In the genomic region with DNA sequence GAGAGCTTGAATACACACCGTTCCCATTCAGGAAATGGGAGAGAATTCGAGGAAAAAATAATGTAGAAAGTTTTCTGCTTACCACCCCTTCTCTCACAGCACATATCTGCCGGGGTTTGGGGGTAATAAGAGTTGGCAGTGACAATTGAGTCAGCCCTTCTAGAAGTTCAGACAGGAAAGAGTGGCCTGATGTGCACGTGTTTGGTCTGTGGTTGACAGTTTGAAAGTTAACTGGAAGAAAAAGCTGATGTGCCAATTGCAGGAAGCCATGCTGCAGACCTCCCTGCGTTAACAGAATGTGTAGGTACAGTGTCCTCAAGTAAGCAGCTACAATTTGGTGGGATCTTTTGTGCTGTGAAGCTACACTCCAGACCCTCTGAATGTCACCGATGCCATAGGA, we compare ENCODE assay signal across 9 cellular contexts. TPM values are rescaled to one million over a fixed set of nuclear protein-coding genes. Genes with fewer than 3 reads are reported as not detected.
DNase-seq lines count a peak whose midpoint lies in the region; ATAC-seq and TF ChIP-seq lines count a peak whose summit lies in the region.
"Had no signal": no experiment of that assay in that cellular context is flagged by ENCODE, and none has a peak within 500 bp of the region (broad histone marks: within the 10 kb centered on the region; RNA-seq: fewer than 3 reads in every experiment).

No MANE protein-coding gene starts in this region.

- H3K27me3 ChIP-seq in Loucy (ENCODE audit: insufficient read depth, low read length, poor library complexity, severe bottlenecking) = no peaks in the 10 kb centered on the region
- no peaks in the 10 kb centered on the region for H3K27me3 ChIP-seq in naive thymus-derived CD4-positive, alpha-beta T cell (ENCODE audit: control insufficient read depth in 2 of 2, insufficient read depth in 2 of 2, low read length in 2 of 2)

- no peak overlapping the region for H3K4me3 Mint-ChIP-seq in activated CD4-positive, alpha-beta memory T cell treated with anti-CD3 and anti-CD28 coated beads, Interleukin-2, amount 10 ng/mL, durations not matched to agents 7 days and 5 days
- H3K4me3 Mint-ChIP-seq in naive thymus-derived CD4-positive, alpha-beta T cell = peak overlapping the region in 3 of 10 donors; percentile 6 to 12 (median 10)

- H3K36me3 Mint-ChIP-seq in activated CD4-positive, alpha-beta memory T cell treated with anti-CD3 and anti-CD28 coated beads, Interleukin-2, amount 10 ng/mL, durations not matched to agents 7 days and 5 days (ENCODE audit: low read depth) = peaks cover 63% of the 10 kb centered on the region
- peaks cover 10 to 59% (median 42%) of the 10 kb centered on the region in 5 donors for H3K36me3 Mint-ChIP-seq in naive thymus-derived CD4-positive, alpha-beta T cell

- POLR2A ChIA-PET in activated CD4-positive, alpha-beta memory T cell treated with anti-CD3 and anti-CD28 coated beads, Interleukin-2, amount 10 ng/mL, durations not matched to agents 7 days and 5 days (lab: Charles Lee) = interaction anchor here (1.4 to 3.1 kb wide), 4 partner anchors 12 to 50 kb away, joined by 3 to 10 read pairs (median 4); no protein-coding TSS in a partner anchor
- POLR2A ChIA-PET in naive thymus-derived CD4-positive, alpha-beta T cell (lab: Charles Lee) = no interaction called here

- H3K27ac ChIP-seq in naive thymus-derived CD4-positive, alpha-beta T cell (ENCODE audit: low read depth, low read length) = no peak overlapping the region

- H3K27ac Mint-ChIP-seq in activated CD4-positive, alpha-beta memory T cell treated with anti-CD3 and anti-CD28 coated beads, Interleukin-2, amount 10 ng/mL, durations not matched to agents 7 days and 5 days = peak overlapping the region; percentile 40
- H3K27ac Mint-ChIP-seq in naive thymus-derived CD4-positive, alpha-beta T cell = peak overlapping the region in 8 of 9 donors; percentile 18 to 84 (median 65)

- H2AFZ ChIP-seq in Loucy (ENCODE audit: low read length) = no peak overlapping the region

- peak overlapping the region; percentile 38 for H3K9ac ChIP-seq in Loucy (ENCODE audit: low read depth, low read length, poor library complexity, severe bottlenecking)

- H3K27me3 Mint-ChIP-seq in activated CD4-positive, alpha-beta memory T cell treated with anti-CD3 and anti-CD28 coated beads, Interleukin-2, amount 10 ng/mL, durations not matched to agents 7 days and 5 days = peaks cover 8% of the 10 kb centered on the region
- H3K27me3 Mint-ChIP-seq in naive thymus-derived CD4-positive, alpha-beta T cell = peaks cover 0 to 14% (median 5%) of the 10 kb centered on the region in 5 donors

- H3K4me1 ChIP-seq in Loucy (ENCODE audit: insufficient read depth, low read length, poor library complexity, severe bottlenecking) = peaks cover 28% of the 10 kb centered on the region
- peaks cover 4 to 10% of the 10 kb centered on the region in 2 donors for H3K4me1 ChIP-seq in naive thymus-derived CD4-positive, alpha-beta T cell (ENCODE audit: control insufficient read depth in 2 of 2, insufficient read depth in 2 of 2, low read length in 2 of 2)

- DNase-seq in NCI-H82 (lab: John Stamatoyannopoulos, UW) (peak; percentile 38), NCI-H82 treated with DMSO at 0.1 percent for 48 hours (lab: John Stamatoyannopoulos, UW; ENCODE audit: unreplicated experiment) (no peak), COLO668 (lab: John Stamatoyannopoulos, UW; ENCODE audit: unreplicated experiment) (no peak)
- DNase-seq in activated CD4-positive, alpha-beta memory T cell treated with anti-CD3 and anti-CD28 coated beads, Interleukin-2, amount 10 ng/mL, durations not matched to agents 7 days and 5 days = peak; percentile 56
- peak in 6 of 9 donors; percentile 5 to 27 (median 22) for DNase-seq in naive thymus-derived CD4-positive, alpha-beta T cell
- DNase-seq: activated CD8-positive, alpha-beta memory T cell treated with anti-CD3 and anti-CD28 coated beads, Interleukin-2, amount 50 U/mL, for 4 hours had no signal

- peaks cover 6% of the 10 kb centered on the region; the same call in 1 of the 2 replicates for H3F3A ChIP-seq in Loucy (ENCODE audit: low read depth)

- ATAC-seq in naive thymus-derived CD4-positive, alpha-beta T cell = peak; percentile 63
- ATAC-seq in HG03280 (IDR thresholded peaks at IDR 0.05; ENCODE audit: unreplicated experiment) (no peak), HG02763 (IDR thresholded peaks at IDR 0.05; ENCODE audit: unreplicated experiment) (no peak)

- no peak for TF ChIP-seq CTCF in Loucy (conservative IDR thresholded peaks at IDR 0.05; ENCODE audit: low read length)

- no peak overlapping the region for H3K4me3 ChIP-seq in Loucy (ENCODE audit: low read length, poor library complexity, severe bottlenecking)
- no peak overlapping the region for H3K4me3 ChIP-seq in naive thymus-derived CD4-positive, alpha-beta T cell (ENCODE audit: low read length)

- no peaks in the 10 kb centered on the region for H3K9me3 ChIP-seq in Loucy (ENCODE audit: insufficient read depth, low read depth, low read length)
- no peaks in the 10 kb centered on the region for H3K9me3 ChIP-seq in naive thymus-derived CD4-positive, alpha-beta T cell (ENCODE audit: control insufficient read depth in 2 of 3, low read length in 3 of 3)

- intact Hi-C loops in naive thymus-derived CD4-positive, alpha-beta T cell (cut with micrococcal nuclease) = no loop called here

- H3K9me2 ChIP-seq in Loucy (replicated peaks; ENCODE audit: low read depth, low read length) = no peaks in the 10 kb centered on the region

- no peaks in the 10 kb centered on the region for H4K20me1 ChIP-seq in Loucy (ENCODE audit: insufficient read depth, low read length, poor library complexity, severe bottlenecking)

- CTCF ChIA-PET in activated CD4-positive, alpha-beta memory T cell treated with anti-CD3 and anti-CD28 coated beads, Interleukin-2, amount 10 ng/mL, durations not matched to agents 7 days and 5 days (lab: Charles Lee) = no interaction called here
- CTCF ChIA-PET in naive thymus-derived CD4-positive, alpha-beta T cell (lab: Charles Lee) = no interaction called here

- H3K4me1 Mint-ChIP-seq in activated CD4-positive, alpha-beta memory T cell treated with anti-CD3 and anti-CD28 coated beads, Interleukin-2, amount 10 ng/mL, durations not matched to agents 7 days and 5 days = peaks cover 27% of the 10 kb centered on the region
- peaks cover 4 to 29% (median 23%) of the 10 kb centered on the region in 7 donors for H3K4me1 Mint-ChIP-seq in naive thymus-derived CD4-positive, alpha-beta T cell

- H3K9me3 Mint-ChIP-seq in activated CD4-positive, alpha-beta memory T cell treated with anti-CD3 and anti-CD28 coated beads, Interleukin-2, amount 10 ng/mL, durations not matched to agents 7 days and 5 days = peaks cover 4% of the 10 kb centered on the region
- peaks cover 0 to 11% (median 4%) of the 10 kb centered on the region in 11 donors for H3K9me3 Mint-ChIP-seq in naive thymus-derived CD4-positive, alpha-beta T cell

- no peaks in the 10 kb centered on the region for H3K79me2 ChIP-seq in Loucy (ENCODE audit: insufficient read depth, low read length)

- H3K36me3 ChIP-seq in Loucy (ENCODE audit: insufficient read depth, low read length) = peaks cover 43% of the 10 kb centered on the region
- H3K36me3 ChIP-seq in naive thymus-derived CD4-positive, alpha-beta T cell (ENCODE audit: control insufficient read depth in 2 of 3, insufficient read depth in 3 of 3, low read length in 3 of 3) = peaks cover 6 to 33% (median 26%) of the 10 kb centered on the region in 3 experiments

- peak overlapping the region; percentile 7 for H3K4me2 ChIP-seq in Loucy (ENCODE audit: low read depth, low read length, poor library complexity, severe bottlenecking)

RNA-seq across cellular contexts. Expression of gene DHX9, which starts 50.9 kb away (rescaled TPM):
- total RNA-seq in activated CD4-positive, alpha-beta memory T cell treated with anti-CD3 and anti-CD28 coated beads, Interleukin-2, amount 10 ng/mL, durations not matched to agents 7 days and 5 days = 100 to 1,000 TPM; 163 to 171 TPM
- 100 to 1,000 TPM; 207 to 299 (median 227) TPM for total RNA-seq in naive thymus-derived CD4-positive, alpha-beta T cell
- polyA plus RNA-seq in naive thymus-derived CD4-positive, alpha-beta T cell = 100 to 1,000 TPM in 1 of 2 donors, 10 to 100 TPM in 1; 96.9 to 154 TPM

Comparison
In these comparisons a context has a peak if more than half of its experiments do, and no peak if none do; other contexts are left out.
1. DNase-seq: peak in NCI-H82 (single experiment), activated CD4-positive, alpha-beta memory T cell treated with anti-CD3 and anti-CD28 coated beads, Interleukin-2, amount 10 ng/mL, durations not matched to agents 7 days and 5 days (single experiment) and naive thymus-derived CD4-positive, alpha-beta T cell (6 of 9); none in NCI-H82 treated with DMSO at 0.1 percent for 48 hours (single experiment) and COLO668 (single experiment).